In the genomic region with DNA sequence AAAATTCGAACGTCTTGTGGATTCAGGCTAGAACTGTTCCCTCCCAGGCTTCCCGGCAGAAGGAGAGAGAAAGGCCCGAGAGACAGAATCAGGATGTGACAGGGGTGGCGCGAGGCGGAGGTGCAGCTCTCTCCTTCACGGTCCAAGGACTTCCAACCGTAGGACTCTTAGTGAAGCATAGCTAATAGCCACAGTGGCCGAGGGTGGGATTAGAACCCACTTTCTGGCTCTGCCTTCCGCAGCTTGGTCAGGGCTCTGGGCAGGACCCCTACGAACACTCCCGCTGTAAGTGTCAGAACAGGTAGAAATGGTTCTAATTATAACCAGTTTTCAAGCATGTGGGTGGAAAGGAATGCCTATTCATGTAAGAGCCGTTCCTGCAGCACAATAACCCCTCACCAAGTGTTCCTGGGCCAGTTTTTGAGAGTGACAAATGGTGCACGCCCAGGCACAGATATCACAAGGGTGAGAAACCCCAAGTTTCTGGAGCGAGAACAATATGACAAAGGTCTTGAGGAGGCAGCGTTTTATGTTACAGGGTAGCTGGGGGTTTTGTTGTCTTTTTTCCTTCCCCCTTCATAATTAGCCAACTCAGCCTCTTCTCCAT, we compare ENCODE assay signal across 26 cellular contexts.
DNase-seq lines count a peak whose midpoint lies in the region; ATAC-seq, FAIRE-seq and TF ChIP-seq lines count a peak whose summit lies in the region.
"Had no signal": no experiment of that assay in that cellular context is flagged by ENCODE, and none has a peak within 500 bp of the region (broad histone marks: within the 10 kb centered on the region; RNA-seq: fewer than 3 reads in every experiment).

No MANE protein-coding gene starts in this region.

- no peaks in the 10 kb centered on the region for H3K36me3 Mint-ChIP-seq in mesothelial cell of epicardium
- H3K36me3 Mint-ChIP-seq: CD8-positive, alpha-beta T cell; immature natural killer cell had no signal

- H3K27ac ChIP-seq in DOHH2 (ENCODE audit: low read depth, low read length) (no peak overlapping the region; the same call in 1 of the 2 replicates), GM12878 (ENCODE audit: control insufficient read depth, insufficient read depth) (0 out of 2 replicates have a peak overlapping the region, but pooled peaks have one; percentile 31), adrenal gland (no peak overlapping the region)
- H3K27ac ChIP-seq: HL-60, prostate gland had no signal

- peak; percentile 85 for ATAC-seq in GM12878
- ATAC-seq: activated CD8-positive, alpha-beta T cell treated with anti-CD3 and anti-CD28 coated beads for 36 hours; activated T-cell treated with anti-CD3 and anti-CD28 coated beads, Interleukin-2, amount 50 U/mL, for 4 hours; CD8-positive, alpha-beta T cell; effector memory CD8-positive, alpha-beta T cell; natural killer cell treated with Interleukin-12 subunit alpha and Interleukin-12 subunit beta and Interleukin-15 and Interleukin-18, amount 100 ng/mL, for 72 hours had no signal

- no peak overlapping the region; the same call in none of the 2 replicates for H2AFZ ChIP-seq in GM12878 (ENCODE audit: control insufficient read depth, low read depth, low read length)

- no peaks in the 10 kb centered on the region for H3K9me2 ChIP-seq in DOHH2 (replicated peaks; ENCODE audit: control insufficient read depth, low read length)

- in situ Hi-C loops in GM12878 (cut with MboI): no loop called here
- in situ Hi-C loops in HAP-1 (cut with MboI; ENCODE audit: low sequenced_read_pairs): no loop called here

- H3K27me3 Mint-ChIP-seq in mesothelial cell of epicardium (ENCODE audit: low read depth): peaks cover 3% of the 10 kb centered on the region

- RAD21 ChIA-PET in GM12878 (lab: Charles Lee; ENCODE audit: unreplicated experiment): interaction anchor here (0.9 to 1.2 kb wide), 2 partner anchors 18 to 219 kb away, joined by 3 to 5 read pairs; no protein-coding TSS in a partner anchor

- H3K4me3 Mint-ChIP-seq in mesothelial cell of epicardium: no peak overlapping the region
- H3K4me3 Mint-ChIP-seq: activated CD8-positive, alpha-beta T cell treated with anti-CD3 and anti-CD28 coated beads for 36 hours; activated T-cell treated with anti-CD3 and anti-CD28 coated beads, Interleukin-2, amount 50 U/mL, for 4 hours; CD8-positive, alpha-beta T cell; effector memory CD8-positive, alpha-beta T cell; immature natural killer cell; natural killer cell treated with Interleukin-12 subunit alpha and Interleukin-12 subunit beta and Interleukin-15 and Interleukin-18, amount 100 ng/mL, for 72 hours had no signal

- CTCF ChIA-PET in GM12878 (lab: Yijun Ruan, JAX): interaction anchor here (0.8 to 5.5 kb wide), 3 partner anchors 14 to 297 kb away, joined by 3 to 37 read pairs (median 6); no protein-coding TSS in a partner anchor

- WGBS in GM12878 (ENCODE audit: insufficient coverage, insufficient replicate concordance, low lambda C conversion rate, missing lambda C conversion rate): 26% methylated on average over 17 of the region's 17 CpGs
- WGBS in adrenal gland, 4 donors: 69 to 79% (median 76%) methylated on average over 17 of the region's 17 CpGs

- H3K9me3 Mint-ChIP-seq in mesothelial cell of epicardium: peaks cover 15% of the 10 kb centered on the region
- H3K9me3 Mint-ChIP-seq: activated CD8-positive, alpha-beta T cell treated with anti-CD3 and anti-CD28 coated beads for 36 hours; activated T-cell treated with anti-CD3 and anti-CD28 coated beads, Interleukin-2, amount 50 U/mL, for 4 hours; CD8-positive, alpha-beta T cell; effector memory CD8-positive, alpha-beta T cell; immature natural killer cell; natural killer cell treated with Interleukin-12 subunit alpha and Interleukin-12 subunit beta and Interleukin-15 and Interleukin-18, amount 100 ng/mL, for 72 hours had no signal

- H3K4me1 ChIP-seq in DOHH2 (ENCODE audit: control insufficient read depth, low read length) (peaks cover 28% of the 10 kb centered on the region), GM12878 (ENCODE audit: control insufficient read depth, insufficient read depth, low read length) (peaks cover 16% of the 10 kb centered on the region), HAP-1 (no peaks in the 10 kb centered on the region), adrenal gland (replicated peaks in 1 of 2) (no peaks in the 10 kb centered on the region)
- H3K4me1 ChIP-seq: prostate gland had no signal

- TF ChIP-seq EP300 in GM12878 (IDR thresholded peaks at IDR 0.05; ENCODE audit: borderline replicate concordance in 1 of 2, control insufficient read depth in 1 of 2, low read depth in 2 of 2, low read length in 2 of 2): peak in 1 of 2 experiments; percentile 7; a peak in 1 of 4 replicates

- H3K9ac ChIP-seq in GM12878 (ENCODE audit: control insufficient read depth, insufficient read depth, low read length): no peak overlapping the region

- no peaks in the 10 kb centered on the region for H4K20me1 ChIP-seq in DOHH2 (ENCODE audit: control insufficient read depth, insufficient read depth, low read depth, low read length)
- no peaks in the 10 kb centered on the region for H4K20me1 ChIP-seq in GM12878 (ENCODE audit: control insufficient read depth, insufficient read depth)

- POLR2A ChIA-PET in GM12878 (lab: Charles Lee): interaction anchor here (1.0 kb wide), 1 partner anchor 17 kb away, joined by 3 read pairs; no protein-coding TSS in a partner anchor

- no peak overlapping the region for H3K27ac Mint-ChIP-seq in mesothelial cell of epicardium
- H3K27ac Mint-ChIP-seq: activated CD8-positive, alpha-beta T cell treated with anti-CD3 and anti-CD28 coated beads for 36 hours; CD8-positive, alpha-beta T cell; effector memory CD8-positive, alpha-beta T cell; immature natural killer cell; natural killer cell treated with Interleukin-12 subunit alpha and Interleukin-12 subunit beta and Interleukin-15 and Interleukin-18, amount 100 ng/mL, for 72 hours had no signal

- no peaks in the 10 kb centered on the region for H3F3A ChIP-seq in DOHH2 (ENCODE audit: control insufficient read depth, insufficient read depth)

- FAIRE-seq in GM19239 (lab: Jason Lieb, UNC) (peak; percentile 72), GM12878 (lab: Jason Lieb, UNC) (peak; percentile 65)
- FAIRE-seq: astrocyte, small intestine had no signal

- SMC1A ChIA-PET in GM12878 (lab: Charles Lee; ENCODE audit: uncharacterized antibody, unreplicated experiment): no interaction called here

- H3K27me3 ChIP-seq in DOHH2 (ENCODE audit: control insufficient read depth, low read length): peaks cover 10% of the 10 kb centered on the region
- peaks cover 0 to 6% of the 10 kb centered on the region in 2 experiments; a peak in 2 of 4 replicates for H3K27me3 ChIP-seq in GM12878 (replicated peaks in 1 of 2; ENCODE audit: control insufficient read depth in 2 of 2, insufficient read depth in 2 of 2, low read length in 1 of 2)
- 0 out of 2 replicates have a peak, but pooled peaks cover 7% of the 10 kb centered on the region for H3K27me3 ChIP-seq in HAP-1 (ENCODE audit: low read depth)
- peaks cover 22% of the 10 kb centered on the region for H3K27me3 ChIP-seq in adrenal gland

- intact Hi-C loops in GM12878 (cut with micrococcal nuclease; ENCODE audit: unreplicated experiment) (loop anchor here (5.0 kb wide), 1 partner anchor 114 kb away; no protein-coding TSS in a partner anchor), adrenal gland (cut with DNase I) (no loop called here)

- TF ChIP-seq POLR2A in GM12878 (IDR thresholded peaks at IDR 0.05; ENCODE audit: low read depth, low read length) (no peak), adrenal gland (IDR thresholded peaks at IDR 0.05) (no peak)

- H3K4me3 ChIP-seq in DOHH2 (ENCODE audit: low read length) (peak overlapping the region; percentile 44), GM12878 (no peak overlapping the region; the same call in 1 of the 2 replicates), HAP-1 (no peak overlapping the region), adrenal gland (no peak overlapping the region)
- H3K4me3 ChIP-seq: MG63, prostate gland had no signal

- H3K79me2 ChIP-seq in DOHH2 (ENCODE audit: control insufficient read depth, low read length): no peaks in the 10 kb centered on the region
- no peaks in the 10 kb centered on the region for H3K79me2 ChIP-seq in GM12878 (ENCODE audit: control insufficient read depth, insufficient read depth, low read length)

- BruUV-seq in GM12878 (replicated peaks; lab: Mats Ljungman, UMichigan): no TSS peak

- H3K36me3 ChIP-seq in DOHH2 (ENCODE audit: control insufficient read depth, low read length): no peaks in the 10 kb centered on the region
- H3K36me3 ChIP-seq in GM12878 (ENCODE audit: control insufficient read depth in 2 of 2, insufficient read depth in 2 of 2, low read length in 1 of 2): no peaks in the 10 kb centered on the region
- H3K36me3 ChIP-seq in HAP-1 (replicated peaks): no peaks in the 10 kb centered on the region
- H3K36me3 ChIP-seq in adrenal gland (replicated peaks in 1 of 2): no peaks in the 10 kb centered on the region
- H3K36me3 ChIP-seq: MG63, prostate gland had no signal

- H3K4me2 ChIP-seq in DOHH2 (ENCODE audit: low read length): peak overlapping the region; percentile 68
- peak overlapping the region; percentile 56 for H3K4me2 ChIP-seq in GM12878 (ENCODE audit: control insufficient read depth, insufficient read depth)

- no peak for TF ChIP-seq RAD21 in GM12878 (IDR thresholded peaks at IDR 0.05; ENCODE audit: insufficient read depth, low read depth, low read length)

- no peaks in the 10 kb centered on the region for H3K9me3 ChIP-seq in DOHH2 (ENCODE audit: control insufficient read depth, insufficient read depth, low read length)
- H3K9me3 ChIP-seq in GM12878 (replicated peaks; ENCODE audit: control insufficient read depth, insufficient read depth, low read length): peaks cover 1% of the 10 kb centered on the region; the same call in 2 of the 3 replicates
- no peaks in the 10 kb centered on the region for H3K9me3 ChIP-seq in HAP-1
- no peaks in the 10 kb centered on the region for H3K9me3 ChIP-seq in adrenal gland (replicated peaks in 1 of 3)
- H3K9me3 ChIP-seq: MG63, prostate gland had no signal

- no peak for DNase-seq in GM19239 (ENCODE audit: insufficient read length, low spot score)
- DNase-seq in GM12878 (ENCODE audit: low read depth, low spot score): no peak
- peak; percentile 16 for DNase-seq in renal cortical epithelial cell (ENCODE audit: low read depth)
- DNase-seq in mesothelial cell of epicardium (ENCODE audit: low spot score in 2 of 2, unreplicated experiment in 2 of 2): no peak
- DNase-seq in HAP-1 (ENCODE audit: low spot score in 2 of 2): no peak
- DNase-seq in adrenal gland: no peak
- no peak for DNase-seq in occipital lobe (lab: John Stamatoyannopoulos, UW)
- DNase-seq: activated CD8-positive, alpha-beta T cell treated with anti-CD3 and anti-CD28 coated beads for 36 hours; activated naive CD4-positive, alpha-beta T cell treated with anti-CD3 and anti-CD28 coated beads, Interleukin-2, amount 50 U/mL, for 16 hours; activated T-cell treated with anti-CD3 and anti-CD28 coated beads, Interleukin-2, amount 50 U/mL, for 4 hours; CD8-positive, alpha-beta T cell; effector memory CD8-positive, alpha-beta T cell; HCEC 1CT; immature natural killer cell; IMR-90; MG63; NCI-H1694 treated with DMSO at 0.1 percent for 48 hours; NCI-H446; small intestine; stimulated activated CD4-positive, alpha-beta T cell treated with anti-CD3 and anti-CD28 coated beads, Interleukin-4, amount 100 ng/mL, for 4 hours; T1000 had no signal

- TF ChIP-seq CTCF in DOHH2 (IDR thresholded peaks at IDR 0.05; ENCODE audit: low read depth, low read length, poor library complexity, severe bottlenecking): peak; percentile 13
- no peak for TF ChIP-seq CTCF in GM12878 (IDR thresholded peaks at IDR 0.05 in 2 of 3, conservative IDR thresholded peaks at IDR 0.05 in 1 of 3; ENCODE audit: control insufficient read depth in 2 of 3, extremely low read depth in 1 of 3, insufficient read depth in 1 of 3, low read depth in 3 of 3, low read length in 3 of 3)
- no peak for TF ChIP-seq CTCF in mesothelial cell of epicardium (IDR thresholded peaks at IDR 0.05; ENCODE audit: unreplicated experiment)
- no peak for TF ChIP-seq CTCF in adrenal gland (IDR thresholded peaks at IDR 0.05)

- H3K4me1 Mint-ChIP-seq in mesothelial cell of epicardium: no peaks in the 10 kb centered on the region
